In genomic region chr1:183281039-183281438, GRCh38 we compare ENCODE assay signal across 8 cellular contexts.
DNase-seq lines count a peak whose midpoint lies in the region; ATAC-seq, FAIRE-seq and TF ChIP-seq lines count a peak whose summit lies in the region.

No MANE protein-coding gene starts in this region.

- H3K27me3 ChIP-seq in spleen (replicated peaks in 1 of 7), result peaks cover 0 to 11% (median 0%) of the 10 kb centered on the region in 7 donors

- peaks cover 0 to 40% (median 3%) of the 10 kb centered on the region in 6 donors for H3K4me1 ChIP-seq in spleen

- H3K36me3 ChIP-seq in spleen, result no peaks in the 10 kb centered on the region

- H3K27ac ChIP-seq in spleen, result peak overlapping the region in 5 of 8 donors; percentile 20 to 89 (median 86)

- intact Hi-C loops in Right ventricle myocardium inferior (cut with DNase I), result loop anchor here (1.0 to 10.0 kb wide), 3 partner anchors 37 to 264 kb away; no protein-coding TSS in a partner anchor
- intact Hi-C loops in spleen (cut with DNase I; ENCODE audit: low total_unique reads), result no loop called here

- ATAC-seq in Right ventricle myocardium inferior (peak; percentile 38), HG03521 (IDR thresholded peaks at IDR 0.05; ENCODE audit: unreplicated experiment) (no peak), GM19452 (IDR thresholded peaks at IDR 0.05; ENCODE audit: unreplicated experiment) (no peak)

- no peak for TF ChIP-seq CTCF in spleen (IDR thresholded peaks at IDR 0.05 in 8 of 11, conservative IDR thresholded peaks at IDR 0.05 in 3 of 11)

- no peak for TF ChIP-seq POLR2A in spleen (IDR thresholded peaks at IDR 0.05)
- TF ChIP-seq POLR2A in H54 (IDR thresholded peaks at IDR 0.05; ENCODE audit: low read depth, low read length), result no peak

- WGBS in spleen, 5 donors, result 95 to 100% (median 100%) methylated on average over 2 of the region's 2 CpGs

- in situ Hi-C loops in SK-MEL-5 (cut with HindIII; ENCODE audit: low pct_unique_long_range_greater_than_20kb, low sequenced_read_pairs), result no loop called here

- no peak for FAIRE-seq in H54 (lab: Jason Lieb, UNC)

- peak; percentile 60 for DNase-seq in HCEC 1CT
- DNase-seq in SK-MEL-5 (ENCODE audit: low read depth, low spot score), result peak; percentile 34
- no peak for DNase-seq in Right ventricle myocardium inferior (ENCODE audit: missing footprints)
- no peak for DNase-seq in spleen
- DNase-seq in effector CD8-positive, alpha-beta T cell (lab: John Stamatoyannopoulos, UW), result no peak
- DNase-seq in H54 (ENCODE audit: insufficient read length, low spot score), result no peak

- H3K4me3 ChIP-seq in spleen, result no peak overlapping the region

- H3K9me3 ChIP-seq in spleen, result no peaks in the 10 kb centered on the region

Comparison
In these comparisons a context has a peak if more than half of its experiments do, and no peak if none do; other contexts are left out.
1. DNase-seq: peak in HCEC 1CT (single experiment) and SK-MEL-5 (single experiment); none in Right ventricle myocardium inferior (single experiment), spleen (single experiment), effector CD8-positive, alpha-beta T cell (single experiment) and H54 (single experiment).